24 cellular contexts compared by ENCODE assay signal in the genomic region with DNA sequence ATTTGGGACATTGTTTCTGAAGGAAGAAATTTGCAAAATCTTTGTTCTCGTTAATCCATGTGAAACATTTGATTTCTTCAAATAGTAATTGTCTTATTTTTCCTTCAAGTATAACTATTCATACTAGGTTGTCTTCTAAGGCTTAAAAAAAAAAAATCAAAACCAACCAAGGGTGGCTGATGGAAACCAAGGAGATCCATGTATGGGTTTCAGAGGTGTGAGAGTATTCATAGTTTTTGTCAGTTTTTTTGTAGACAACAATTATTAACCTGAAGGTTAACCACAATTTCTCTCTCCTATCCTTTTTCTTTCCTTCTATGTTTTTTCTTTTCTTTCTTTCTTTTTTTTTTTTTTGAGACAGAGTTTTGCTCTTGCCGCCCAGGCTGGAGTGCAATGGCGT.
"Had no signal": no experiment of that assay in that cellular context is flagged by ENCODE, and none has a peak within 500 bp of the region (broad histone marks: within the 10 kb centered on the region; RNA-seq: fewer than 3 reads in every experiment).

No MANE protein-coding gene starts in this region.

- H3K27me3 ChIP-seq: adrenal gland, cardiac muscle cell, colonic mucosa, hepatocyte, right lobe of liver had no signal

- H3K4me2 ChIP-seq: hepatocyte had no signal

- H3K9me3 ChIP-seq: adrenal gland, colonic mucosa, right lobe of liver, thoracic aorta had no signal

- DNase-seq: activated CD4-positive, alpha-beta T cell treated with anti-CD3 and anti-CD28 coated beads for 4 hours; activated CD4-positive, alpha-beta T cell treated with anti-CD3 and anti-CD28 coated beads, Interleukin-2, amount 50 U/mL, for 4 hours; activated effector memory CD4-positive, alpha-beta T cell treated with Interleukin-2 at 50 U/mL for 16 hours; activated naive CD4-positive, alpha-beta T cell treated with anti-CD3 and anti-CD28 coated beads for 36 hours; activated naive CD8-positive, alpha-beta T cell treated with anti-CD3 and anti-CD28 coated beads for 36 hours; activated T-cell treated with anti-CD3 and anti-CD28 coated beads for 4 hours; aorta; cerebellar nuclear complex; colonic mucosa; effector CD8-positive, alpha-beta T cell; glutamatergic neuron; left cardiac atrium; left ventricle myocardium superior; right lobe of liver; stimulated activated CD4-positive, alpha-beta T cell treated with anti-CD3 and anti-CD28 coated beads, Interleukin-12 subunit alpha, Interleukin-12 subunit beta, amount 100 ng/mL, for 4 hours; stimulated activated CD4-positive, alpha-beta T cell treated with anti-CD3 and anti-CD28 coated beads, Interleukin-4, amount 100 ng/mL, for 24 hours; trophoblast cell had no signal

- H3K27ac ChIP-seq: adrenal gland, cardiac muscle cell, colonic mucosa, epithelial cell of prostate, hepatocyte, right lobe of liver, thoracic aorta, VCaP had no signal

- H3K4me3 ChIP-seq: adrenal gland, cardiac muscle cell, colonic mucosa, hepatocyte, right lobe of liver, thoracic aorta had no signal

- ATAC-seq: left cardiac atrium; left ventricle myocardium superior; right lobe of liver; stimulated activated effector memory CD8-positive, alpha-beta T cell treated with anti-CD3 and anti-CD28 coated beads, Interleukin-12 subunit alpha, Interleukin-12 subunit beta, amount 100 ng/mL, for 72 hours had no signal

- H3K36me3 ChIP-seq: colonic mucosa had no signal

- H2AFZ ChIP-seq: hepatocyte had no signal
